8 cellular contexts compared by ENCODE assay signal in the genomic region with DNA sequence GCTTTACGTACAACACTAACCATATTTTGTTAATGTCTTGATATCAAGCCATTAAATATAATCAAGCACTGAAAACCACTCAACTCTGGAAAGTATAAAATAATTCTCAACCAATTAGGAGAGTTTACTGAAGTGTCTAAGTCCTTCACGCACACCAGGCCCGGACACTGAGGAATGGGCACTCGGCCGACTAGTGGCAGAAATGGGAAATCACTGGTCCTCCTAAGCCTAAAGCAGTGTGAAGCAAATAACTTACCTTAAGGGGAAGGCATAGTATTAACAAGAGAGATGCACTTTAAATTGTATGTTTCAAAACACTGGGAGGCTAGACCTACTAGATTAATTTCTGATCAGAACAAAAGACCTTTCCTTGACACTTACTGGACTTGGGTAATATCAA.
DNase-seq lines count a peak whose midpoint lies in the region; TF ChIP-seq lines count a peak whose summit lies in the region.

No MANE protein-coding gene starts in this region.

- no peak overlapping the region for H3K4me3 ChIP-seq in astrocyte of the spinal cord (ENCODE audit: low read depth, low read length)

- DNase-seq in Ammon's horn (ENCODE audit: low spot score) (peak; percentile 33), GM20000 (ENCODE audit: low spot score) (no peak), astrocyte of the spinal cord (ENCODE audit: low read depth, low spot score) (peak; percentile 19), kidney tubule cell (ENCODE audit: low spot score) (peak; percentile 20), NCI-H1048 (lab: John Stamatoyannopoulos, UW) (no peak), NCI-H2227 (lab: John Stamatoyannopoulos, UW; ENCODE audit: unreplicated experiment) (no peak), GM19240 (ENCODE audit: insufficient read length, low spot score) (no peak), DMS153 (lab: John Stamatoyannopoulos, UW) (no peak)

- TF ChIP-seq CTCF in GM20000 (IDR thresholded peaks at IDR 0.05; ENCODE audit: extremely low read depth, missing control alignments): peak; percentile 12
- peak; percentile 59 for TF ChIP-seq CTCF in astrocyte of the spinal cord (IDR thresholded peaks at IDR 0.05; ENCODE audit: low read depth, low read length)

- in situ Hi-C loops in astrocyte of the spinal cord (cut with HindIII; ENCODE audit: low sequenced_read_pairs): no loop called here

Comparison
In these comparisons a context has a peak if more than half of its experiments do, and no peak if none do; other contexts are left out.
1. DNase-seq: peak in Ammon's horn (single experiment), astrocyte of the spinal cord (single experiment) and kidney tubule cell (single experiment); none in GM20000 (single experiment), NCI-H1048 (single experiment), NCI-H2227 (single experiment), GM19240 (single experiment) and DMS153 (single experiment).